9 cellular contexts compared by ENCODE assay signal in genomic region chr15:68578175-68578959, GRCh38. TPM values are rescaled to one million over a fixed set of nuclear protein-coding genes. Genes with fewer than 3 reads are reported as not detected.
DNase-seq lines count a peak whose midpoint lies in the region; ATAC-seq, FAIRE-seq and TF ChIP-seq lines count a peak whose summit lies in the region.
"Had no signal": no experiment of that assay in that cellular context is flagged by ENCODE, and none has a peak within 500 bp of the region (broad histone marks: within the 10 kb centered on the region; RNA-seq: fewer than 3 reads in every experiment).

No MANE protein-coding gene starts in this region.

- H3K4me1 ChIP-seq in Caco-2 (peaks cover 8% of the 10 kb centered on the region; the same call in 1 of the 2 replicates), ectodermal cell (ENCODE audit: control insufficient read depth, insufficient read depth, low read length) (peaks cover 31% of the 10 kb centered on the region), HepG2 (ENCODE audit: insufficient read depth, low read length) (peaks cover 20% of the 10 kb centered on the region)

- TF ChIP-seq EP300 in HepG2 (IDR thresholded peaks at IDR 0.05; ENCODE audit: low read depth in 2 of 2, low read length in 2 of 2) (no peak), HepG2 (CRISPR knock-in tag; IDR thresholded peaks at IDR 0.05; ENCODE audit: borderline replicate concordance) (no peak)

- 1% methylated on average over 78 of the region's 78 CpGs for WGBS in ectodermal cell, 2 experiments
- WGBS in HepG2 (ENCODE audit: low lambda C conversion rate) = 31% methylated on average over 13 of the region's 78 CpGs

- CTCF ChIA-PET in Caco-2 (lab: Charles Lee) (no interaction called here), WTC11 (lab: Charles Lee) (interaction anchor here (0.5 to 1.1 kb wide), 2 partner anchors 19 to 1508 kb away, joined by 3 read pairs; no protein-coding TSS in a partner anchor), HepG2 (lab: Yijun Ruan, JAX; ENCODE audit: low intra/inter-chr PET ratio, low total read pairs) (no interaction called here)

- intact Hi-C loops in Caco-2 (cut with micrococcal nuclease; ENCODE audit: unreplicated experiment) = no loop called here
- intact Hi-C loops in HepG2 (cut with micrococcal nuclease; ENCODE audit: unreplicated experiment) = no loop called here

- H3K4me3 Mint-ChIP-seq in Caco-2 (ENCODE audit: unreplicated experiment) (peak overlapping the region; percentile 78), WTC11 (peak overlapping the region; percentile 74)

- H3K36me3 Mint-ChIP-seq in Caco-2 (ENCODE audit: insufficient read depth, unreplicated experiment) (no peaks in the 10 kb centered on the region), WTC11 (no peaks in the 10 kb centered on the region)

- H3K36me3 ChIP-seq in Caco-2 (ENCODE audit: control insufficient read depth, insufficient read depth, low read length) = no peaks in the 10 kb centered on the region
- H3K36me3 ChIP-seq in ectodermal cell (ENCODE audit: control insufficient read depth, insufficient read depth, low read length) = no peaks in the 10 kb centered on the region
- no peaks in the 10 kb centered on the region for H3K36me3 ChIP-seq in HepG2 (replicated peaks in 1 of 2; ENCODE audit: control insufficient read depth in 1 of 2, insufficient read depth in 2 of 2, low read length in 2 of 2)

- peak in 1 of 2 experiments; percentile 63 for DNase-seq in Caco-2
- DNase-seq in KBM-7 = peak; percentile 61
- DNase-seq in WTC11 (ENCODE audit: low spot score) = peak; percentile 53
- DNase-seq in HepG2 (ENCODE audit: low spot score) = no peak
- DNase-seq in stimulated activated CD4-positive, alpha-beta T cell treated with anti-CD3 and anti-CD28 coated beads, Interleukin-4, amount 100 ng/mL, for 24 hours = peak; percentile 20
- no peak for DNase-seq in activated CD4-positive, CD25-positive, alpha-beta regulatory T cell (lab: John Stamatoyannopoulos, UW)

- POLR2A ChIA-PET in Caco-2 (lab: Charles Lee) = no interaction called here
- POLR2A ChIA-PET in WTC11 (lab: Charles Lee) = no interaction called here
- POLR2A ChIA-PET in HepG2 (lab: Yijun Ruan, JAX) = no interaction called here

- TF ChIP-seq RAD21 in HepG2 (CRISPR knock-in tag; IDR thresholded peaks at IDR 0.05) = 0 out of 2 replicates have a peak, but pooled peaks have one; percentile 25

- H3K4me3 ChIP-seq in Caco-2 (ENCODE audit: low read depth, low read length) (peak overlapping the region; percentile 41), ectodermal cell (ENCODE audit: insufficient read depth, low read depth, low read length) (peak overlapping the region; percentile 46), HepG2 (replicated peaks in 1 of 3; ENCODE audit: insufficient read depth in 1 of 3, low read depth in 2 of 3, low read length in 3 of 3) (peak overlapping the region; percentile 16 to 58 (median 33); a peak in 4 of 6 replicates)

- peaks cover 6% of the 10 kb centered on the region for H3K4me1 Mint-ChIP-seq in Caco-2 (ENCODE audit: low read depth, unreplicated experiment)
- peaks cover 56% of the 10 kb centered on the region for H3K4me1 Mint-ChIP-seq in WTC11

- H4K20me1 ChIP-seq in HepG2 (ENCODE audit: insufficient read depth, low read length) = no peaks in the 10 kb centered on the region

- no peak overlapping the region for H3K27ac ChIP-seq in ectodermal cell (ENCODE audit: insufficient read depth, low read depth, low read length, poor library complexity, severe bottlenecking)
- H3K27ac ChIP-seq in HepG2 (ENCODE audit: extremely low read length, insufficient read depth, low read length) = no peak overlapping the region

- H3K4me2 ChIP-seq in HepG2 (ENCODE audit: low read depth, low read length) = peak overlapping the region; percentile 53

- no peaks in the 10 kb centered on the region for H3K9me3 Mint-ChIP-seq in Caco-2 (ENCODE audit: unreplicated experiment)
- H3K9me3 Mint-ChIP-seq in WTC11 = no peaks in the 10 kb centered on the region

- TF ChIP-seq CTCF in Caco-2 (IDR thresholded peaks at IDR 0.05; ENCODE audit: insufficient read depth in 1 of 2, low read depth in 1 of 2, low read length in 1 of 2, severe bottlenecking in 1 of 2, unreplicated experiment in 1 of 2) = peak in 1 of 2 experiments; percentile 24
- no peak for TF ChIP-seq CTCF in WTC11 (IDR thresholded peaks at IDR 0.05)
- TF ChIP-seq CTCF in HepG2 (CRISPR knock-in tag; IDR thresholded peaks at IDR 0.05) = peak; percentile 29; the same call in 1 of the 2 replicates

- no peak for TF ChIP-seq POLR2A in HepG2 (IDR thresholded peaks at IDR 0.05; ENCODE audit: insufficient read depth in 1 of 2, low read depth in 2 of 2, low read length in 2 of 2)

- no peak overlapping the region for H2AFZ ChIP-seq in HepG2 (ENCODE audit: low read length)

- H3K79me2 ChIP-seq in HepG2 (ENCODE audit: insufficient read depth, low read length) = no peaks in the 10 kb centered on the region

- H3K9me3 ChIP-seq in Caco-2 = no peaks in the 10 kb centered on the region
- H3K9me3 ChIP-seq in ectodermal cell (ENCODE audit: control insufficient read depth, low read length) = no peaks in the 10 kb centered on the region
- no peaks in the 10 kb centered on the region for H3K9me3 ChIP-seq in HepG2 (ENCODE audit: low read length)

- in situ Hi-C loops in KBM-7 (cut with MboI; ENCODE audit: low pct_unique_long_range_greater_than_20kb, low sequenced_read_pairs) = no loop called here
- in situ Hi-C loops in HepG2 (cut with HindIII; ENCODE audit: extremely low pct_ligation_motif_present, low pct_unique_long_range_greater_than_20kb) = no loop called here

- peak overlapping the region; percentile 53 for H3K27ac Mint-ChIP-seq in Caco-2 (ENCODE audit: unreplicated experiment)
- H3K27ac Mint-ChIP-seq in WTC11 = no peak overlapping the region

- H3K27me3 ChIP-seq in Caco-2 (replicated peaks; ENCODE audit: control insufficient read depth, insufficient read depth, low read length) (peaks cover 6% of the 10 kb centered on the region), ectodermal cell (ENCODE audit: control insufficient read depth, insufficient read depth, low read length, poor library complexity, severe bottlenecking) (peaks cover 35% of the 10 kb centered on the region), HepG2 (ENCODE audit: control insufficient read depth in 1 of 2, insufficient read depth in 2 of 2, low read length in 2 of 2) (peaks cover 10 to 68% of the 10 kb centered on the region in 2 experiments)

- no peak overlapping the region for H3K9ac ChIP-seq in HepG2 (ENCODE audit: insufficient read depth, low read depth, low read length)

- ATAC-seq in WTC11 (peak; percentile 32), HepG2 (peak; percentile 50), HG02610 (IDR thresholded peaks at IDR 0.05; ENCODE audit: unreplicated experiment) (no peak)

- no peak for FAIRE-seq in HepG2 (lab: Jason Lieb, UNC)

- peaks cover 9% of the 10 kb centered on the region for H3K27me3 Mint-ChIP-seq in Caco-2 (ENCODE audit: insufficient read depth, unreplicated experiment)
- H3K27me3 Mint-ChIP-seq in WTC11 (ENCODE audit: low read depth) = peaks cover 52% of the 10 kb centered on the region

- BruUV-seq in Caco-2 (replicated peaks; lab: Mats Ljungman, UMichigan) (no TSS peak), HepG2 (replicated peaks; lab: Mats Ljungman, UMichigan) (no TSS peak)

TF ChIP-seq in WTC11, 78 proteins besides CTCF, POLR2A, EP300 and RAD21 (continues in another document):
- TF ChIP-seq ZNF423 (CRISPR knock-in tag; IDR thresholded peaks at IDR 0.05) (peak; percentile 28; the same call in 1 of the 2 replicates), EMX1 (CRISPR knock-in tag; IDR thresholded peaks at IDR 0.05) (no peak), FOXJ3 (CRISPR knock-in tag; IDR thresholded peaks at IDR 0.05; ENCODE audit: borderline replicate concordance) (no peak), ZNF263 (CRISPR knock-in tag; IDR thresholded peaks at IDR 0.05; ENCODE audit: low read depth) (no peak)

TF ChIP-seq in HepG2, 621 proteins besides CTCF, POLR2A, EP300 and RAD21 (continues in another document):
- no peak for TF ChIP-seq ZNF354B (CRISPR knock-in tag; IDR thresholded peaks at IDR 0.05)
- no peak for TF ChIP-seq ZNF317 (CRISPR knock-in tag; IDR thresholded peaks at IDR 0.05)

RNA-seq across cellular contexts. Expression of gene CORO2B, which starts 0.4 kb away (rescaled TPM):
- total RNA-seq in Caco-2 (2022) (0.21 and 0.25 TPM in 2 replicates), WTC11 (2021) (3.5 to 4.9 TPM (median 3.6 TPM) in 3 replicates), HepG2 (2016; rRNA removed; fragmentation: Illumina TruSeq; extraction: Trizol) (0.35 and 0.36 TPM in 2 replicates)
- polyA plus RNA-seq in ectodermal cell (2013, experiment 1 of 4) = 4.9 TPM
- polyA plus RNA-seq in ectodermal cell (2013, experiment 2 of 4) = 4.7 TPM
- polyA plus RNA-seq in ectodermal cell (2013, experiment 3 of 4) = 4.2 TPM
- 4.3 TPM for polyA plus RNA-seq in ectodermal cell (2013, experiment 4 of 4)
- total RNA-seq in HepG2 (2016; cell fraction: cytosol; rRNA removed; fragmentation: Illumina TruSeq; extraction: Trizol; ENCODE audit: low read depth) = 0.10 and 0.18 TPM in 2 replicates
- 0.22 and 0.28 TPM in 2 replicates for total RNA-seq in HepG2 (2016; cell fraction: insoluble cytoplasmic fraction; rRNA removed; fragmentation: Illumina TruSeq; extraction: Trizol)
- total RNA-seq in HepG2 (2016; cell fraction: membrane; rRNA removed; fragmentation: Illumina TruSeq; extraction: Trizol) = 0.28 and 0.34 TPM in 2 replicates
- 0.13 and 0.22 TPM in 2 replicates for total RNA-seq in HepG2 (2016; cell fraction: nucleus; rRNA removed; fragmentation: Illumina TruSeq; extraction: Trizol)
- 0.63 and 1.1 TPM in 2 replicates for polyA plus RNA-seq in HepG2 (2011; rRNA removed)
- 0.58 and 0.64 TPM in 2 replicates for polyA plus RNA-seq in HepG2 (2011; cell fraction: cytosol; rRNA removed)
- 0.92 and 1.2 TPM in 2 replicates for polyA plus RNA-seq in HepG2 (2011; cell fraction: nucleus; rRNA removed)
- 0.15 and 0.16 TPM in 2 replicates for polyA plus RNA-seq in HepG2 (2012)
- polyA plus RNA-seq in HepG2 (2016; cell fraction: cytosol; fragmentation: Illumina TruSeq; extraction: Trizol; ENCODE audit: low read depth) = 0.09 and 0.12 TPM in 2 replicates
- polyA plus RNA-seq in HepG2 (2016; cell fraction: insoluble cytoplasmic fraction; fragmentation: Illumina TruSeq; extraction: Trizol; ENCODE audit: low read depth) = 0.51 and 0.85 TPM in 2 replicates
- polyA plus RNA-seq in HepG2 (2016; cell fraction: membrane; fragmentation: Illumina TruSeq; extraction: Trizol; ENCODE audit: low read depth) = 0.43 and 0.52 TPM in 2 replicates
- polyA plus RNA-seq in HepG2 (2016; cell fraction: nucleus; fragmentation: Illumina TruSeq; extraction: Trizol; ENCODE audit: insufficient read depth, low read depth) = 0.27 and 0.31 TPM in 2 replicates
- 1.3 TPM in 1 of 2 replicates, not detected in the other for polyA minus RNA-seq in HepG2 (2011; rRNA and poly(A)+ RNA removed; ENCODE audit: low replicate concordance)
- polyA minus RNA-seq in HepG2 (2011; cell fraction: cytosol; rRNA and poly(A)+ RNA removed) = 0.62 and 0.69 TPM in 2 replicates
- 0.13 and 0.25 TPM in 2 replicates for polyA minus RNA-seq in HepG2 (2011; cell fraction: nucleus; rRNA and poly(A)+ RNA removed)
- total RNA-seq: T-helper 1 cell treated with Interleukin-12 subunit alpha and Interleukin-12 subunit beta and Interleukin-4 antibody, amounts not matched to agents 30 ng/mL and 1 ng/mL, for 36 hours had no signal

Comparison
In these comparisons a context has a peak if more than half of its experiments do, and no peak if none do; other contexts are left out.
1. DNase-seq: peak in KBM-7 (single experiment), WTC11 (single experiment) and stimulated activated CD4-positive, alpha-beta T cell treated with anti-CD3 and anti-CD28 coated beads, Interleukin-4, amount 100 ng/mL, for 24 hours (single experiment); none in HepG2 (single experiment) and activated CD4-positive, CD25-positive, alpha-beta regulatory T cell (0 of 4).
2. Peak in every context shown above with its lines, with median percentiles within 50 percentile points of each other: H3K4me3 ChIP-seq.